Comparison of ENCODE assay signal across 8 cellular contexts in the genomic region with DNA sequence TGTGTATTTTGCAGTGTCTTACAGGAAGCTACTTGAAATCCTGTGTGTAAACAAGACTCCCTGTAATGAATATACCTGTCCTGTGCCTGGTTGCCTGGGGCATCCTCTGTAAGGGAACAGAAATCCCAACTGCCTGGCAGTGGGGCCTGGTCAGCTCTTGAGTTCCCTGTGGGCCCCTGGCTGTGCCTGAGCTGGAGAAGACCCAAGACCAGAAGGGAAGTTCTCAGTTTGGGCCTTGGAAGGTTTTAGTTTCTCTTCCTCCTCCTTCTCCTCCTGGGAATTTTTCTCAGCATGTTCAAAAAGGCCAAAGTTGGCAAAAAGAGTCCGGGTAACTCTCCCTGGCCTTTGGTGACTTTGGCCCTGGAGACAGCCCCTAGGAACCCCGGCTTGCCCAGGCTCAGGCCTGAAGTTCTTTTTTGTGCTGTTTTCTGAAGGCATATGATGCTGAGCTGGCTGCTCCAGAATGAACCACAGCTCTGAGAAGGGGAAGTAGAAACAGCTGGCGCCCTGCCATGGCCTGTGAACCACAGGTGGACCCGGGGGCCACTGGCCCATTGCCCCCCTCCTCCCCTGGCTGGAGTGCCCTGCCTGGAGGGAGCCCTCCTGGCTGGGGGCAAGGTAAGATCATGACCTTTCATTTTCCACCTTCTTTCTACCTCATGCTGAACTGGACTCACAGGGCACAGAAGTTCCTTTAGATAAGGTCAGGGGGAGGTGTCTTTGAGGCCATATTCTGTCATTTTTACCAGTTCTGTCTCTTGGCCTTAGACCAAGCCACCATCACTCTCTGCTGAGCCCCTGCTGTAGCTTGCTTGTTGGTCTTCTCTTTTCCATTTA. TPM values are rescaled to one million over a fixed set of nuclear protein-coding genes. Genes with fewer than 3 reads are reported as not detected.
DNase-seq lines count a peak whose midpoint lies in the region; ATAC-seq, FAIRE-seq and TF ChIP-seq lines count a peak whose summit lies in the region.

No MANE protein-coding gene starts in this region.

- peak; percentile 60 for FAIRE-seq in GM12891 (lab: Jason Lieb, UNC)

- ATAC-seq in GM21367 (IDR thresholded peaks at IDR 0.05; ENCODE audit: unreplicated experiment) = peak; percentile 56
- ATAC-seq in HG03575 (IDR thresholded peaks at IDR 0.05; ENCODE audit: extremely low read depth, insufficient number of reproducible peaks, low FRiP score, unreplicated experiment) = peak; percentile 48
- peak; percentile 55 for ATAC-seq in activated naive CD8-positive, alpha-beta T cell treated with anti-CD3 and anti-CD28 coated beads, Interleukin-2, amount 50 U/mL, for 24 hours
- peak; percentile 81 to 85 for ATAC-seq in naive B cell (ENCODE audit: low read depth in 2 of 2)
- ATAC-seq in activated CD4-positive, CD25-positive, alpha-beta regulatory T cell treated with anti-CD3 and anti-CD28 coated beads, Interleukin-2, amount 50 U/mL, for 24 hours = no peak

- TF ChIP-seq CTCF in mesothelial cell of epicardium (IDR thresholded peaks at IDR 0.05; ENCODE audit: unreplicated experiment) = no peak

- DNase-seq in GM12891 (ENCODE audit: insufficient read length, low spot score) (no peak), naive B cell (peak; percentile 83), NCI-H1105 (lab: John Stamatoyannopoulos, UW) (no peak), mesothelial cell of epicardium (ENCODE audit: low spot score in 2 of 2, unreplicated experiment in 2 of 2) (no peak)
- peak; percentile 36 for DNase-seq in activated naive CD8-positive, alpha-beta T cell treated with anti-CD3 and anti-CD28 coated beads, Interleukin-2, amount 50 U/mL, for 24 hours

- peak overlapping the region; percentile 42 for H3K4me3 Mint-ChIP-seq in activated naive CD8-positive, alpha-beta T cell treated with anti-CD3 and anti-CD28 coated beads, Interleukin-2, amount 50 U/mL, for 24 hours
- peak overlapping the region; percentile 71 to 94 (median 86) for H3K4me3 Mint-ChIP-seq in naive B cell
- H3K4me3 Mint-ChIP-seq in mesothelial cell of epicardium = no peak overlapping the region

- H3K36me3 Mint-ChIP-seq in activated naive CD8-positive, alpha-beta T cell treated with anti-CD3 and anti-CD28 coated beads, Interleukin-2, amount 50 U/mL, for 24 hours (ENCODE audit: low read depth) = peaks cover 47% of the 10 kb centered on the region
- H3K36me3 Mint-ChIP-seq in naive B cell = peaks cover 8 to 10% of the 10 kb centered on the region in 2 donors
- peaks cover 28% of the 10 kb centered on the region for H3K36me3 Mint-ChIP-seq in mesothelial cell of epicardium

- H3K4me1 Mint-ChIP-seq in activated naive CD8-positive, alpha-beta T cell treated with anti-CD3 and anti-CD28 coated beads, Interleukin-2, amount 50 U/mL, for 24 hours = peaks cover 67% of the 10 kb centered on the region
- H3K4me1 Mint-ChIP-seq in naive B cell (peaks cover 59 to 89% (median 88%) of the 10 kb centered on the region in 3 donors), mesothelial cell of epicardium (peaks cover 16% of the 10 kb centered on the region)

- no peak for TF ChIP-seq POLR2A in GM12891 (IDR thresholded peaks at IDR 0.05; ENCODE audit: low read depth, low read length)

- peak overlapping the region; percentile 82 for H3K27ac Mint-ChIP-seq in activated naive CD8-positive, alpha-beta T cell treated with anti-CD3 and anti-CD28 coated beads, Interleukin-2, amount 50 U/mL, for 24 hours
- H3K27ac Mint-ChIP-seq in naive B cell (peak overlapping the region; percentile 94 to 100 (median 99)), mesothelial cell of epicardium (no peak overlapping the region)

- no peaks in the 10 kb centered on the region for H3K27me3 Mint-ChIP-seq in activated naive CD8-positive, alpha-beta T cell treated with anti-CD3 and anti-CD28 coated beads, Interleukin-2, amount 50 U/mL, for 24 hours
- H3K27me3 Mint-ChIP-seq in naive B cell = no peaks in the 10 kb centered on the region
- no peaks in the 10 kb centered on the region for H3K27me3 Mint-ChIP-seq in mesothelial cell of epicardium (ENCODE audit: low read depth)

- no peaks in the 10 kb centered on the region for H3K9me3 Mint-ChIP-seq in activated naive CD8-positive, alpha-beta T cell treated with anti-CD3 and anti-CD28 coated beads, Interleukin-2, amount 50 U/mL, for 24 hours
- no peaks in the 10 kb centered on the region for H3K9me3 Mint-ChIP-seq in naive B cell
- no peaks in the 10 kb centered on the region for H3K9me3 Mint-ChIP-seq in mesothelial cell of epicardium

TF ChIP-seq in GM12891, 5 proteins besides CTCF, POLR2A, EP300 and RAD21:
- TF ChIP-seq POU2F2 (IDR thresholded peaks at IDR 0.05; ENCODE audit: low read depth, low read length) (no peak), SPI1 (IDR thresholded peaks at IDR 0.05; ENCODE audit: low read depth, low read length) (peak; percentile 56)

RNA-seq across cellular contexts. Expression of a gene that starts 5.8 kb away (rescaled TPM):
- 12.7 TPM for polyA plus RNA-seq in GM12891 (2012; ENCODE audit: low read depth, missing spikeins)
- polyA plus RNA-seq in naive B cell (ENCODE audit: low read depth in 6 of 6) = 10 to 100 TPM; 26.4 to 43.7 (median 32.0) TPM
- total RNA-seq in mesothelial cell of epicardium = 14.3 to 15.6 TPM (median 15.3 TPM) in 3 replicates

RNA-seq across cellular contexts. Expression of a gene that starts 29.3 kb away (rescaled TPM):
- polyA plus RNA-seq in GM12891 (2012; ENCODE audit: low read depth, missing spikeins) = 49.6 TPM
- polyA plus RNA-seq in naive B cell (ENCODE audit: low read depth in 6 of 6) = 100 to 1,000 TPM; 425 to 637 (median 511) TPM
- total RNA-seq in mesothelial cell of epicardium = 107 to 115 TPM (median 107 TPM) in 3 replicates

RNA-seq across cellular contexts. Expression of a gene that starts 40.7 kb away (rescaled TPM):
- not detected for polyA plus RNA-seq in GM12891 (2012; ENCODE audit: low read depth, missing spikeins)
- polyA plus RNA-seq in naive B cell (ENCODE audit: low read depth in 6 of 6) = not detected
- not detected in 3 replicates for total RNA-seq in mesothelial cell of epicardium

Comparison
In these comparisons a context has a peak if more than half of its experiments do, and no peak if none do; other contexts are left out.
1. DNase-seq: peak in activated naive CD8-positive, alpha-beta T cell treated with anti-CD3 and anti-CD28 coated beads, Interleukin-2, amount 50 U/mL, for 24 hours (single experiment) and naive B cell (single experiment); none in GM12891 (single experiment), NCI-H1105 (single experiment) and mesothelial cell of epicardium (0 of 2).
2. ATAC-seq: peak in GM21367 (single experiment), HG03575 (single experiment), activated naive CD8-positive, alpha-beta T cell treated with anti-CD3 and anti-CD28 coated beads, Interleukin-2, amount 50 U/mL, for 24 hours (single experiment) and naive B cell (2 of 2); none in activated CD4-positive, CD25-positive, alpha-beta regulatory T cell treated with anti-CD3 and anti-CD28 coated beads, Interleukin-2, amount 50 U/mL, for 24 hours (0 of 2).